11 cellular contexts compared by ENCODE assay signal in the genomic region with DNA sequence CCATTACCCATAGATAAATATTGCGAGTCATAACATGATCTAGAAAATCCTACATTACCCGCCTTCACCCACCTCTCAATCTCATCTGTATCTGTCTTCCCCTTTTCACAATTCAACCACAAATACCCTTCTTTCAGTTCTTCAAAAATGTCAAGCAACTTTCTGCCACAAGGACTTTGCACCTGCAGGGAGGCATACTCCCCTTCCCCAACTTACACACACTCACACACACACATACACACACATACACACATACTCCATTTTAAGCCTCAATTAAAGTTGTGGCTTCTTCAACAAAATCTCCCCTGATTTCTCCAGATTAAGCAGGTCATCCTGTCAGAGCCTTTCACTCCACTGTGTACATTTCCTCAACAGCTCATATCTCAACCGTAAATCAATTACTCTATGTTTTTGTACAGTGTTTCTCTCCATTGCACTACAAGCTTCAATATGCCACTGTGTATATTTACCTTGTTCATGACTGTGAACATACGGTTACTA. TPM values are rescaled to one million over a fixed set of nuclear protein-coding genes. Genes with fewer than 3 reads are reported as not detected.
A peak's percentile ranks its signal among the peaks of the same experiment; 100 is the strongest.
DNase-seq lines count a peak whose midpoint lies in the region; ATAC-seq, FAIRE-seq and TF ChIP-seq lines count a peak whose summit lies in the region.
"Had no signal": no experiment of that assay in that cellular context is flagged by ENCODE, and none has a peak within 500 bp of the region (broad histone marks: within the 10 kb centered on the region; RNA-seq: fewer than 3 reads in every experiment).

No MANE protein-coding gene starts in this region.

- H3K27ac Mint-ChIP-seq in activated CD4-positive, alpha-beta T cell treated with anti-CD3 and anti-CD28 coated beads, Interleukin-2, amount 10 ng/mL, durations not matched to agents 24 days and 14 days: no peak overlapping the region
- no peak overlapping the region for H3K27ac Mint-ChIP-seq in neural progenitor cell
- H3K27ac Mint-ChIP-seq: activated CD8-positive, alpha-beta memory T cell treated with anti-CD3 and anti-CD28 coated beads, Interleukin-2, amount 10 ng/mL, durations not matched to agents 7 days and 5 days had no signal

- no peak overlapping the region for H3K4me3 Mint-ChIP-seq in activated CD4-positive, alpha-beta T cell treated with anti-CD3 and anti-CD28 coated beads, Interleukin-2, amount 10 ng/mL, durations not matched to agents 24 days and 14 days
- H3K4me3 Mint-ChIP-seq in neural progenitor cell: no peak overlapping the region
- H3K4me3 Mint-ChIP-seq: activated CD8-positive, alpha-beta memory T cell treated with anti-CD3 and anti-CD28 coated beads, Interleukin-2, amount 10 ng/mL, durations not matched to agents 7 days and 5 days had no signal

- no peaks in the 10 kb centered on the region for H3K9me3 Mint-ChIP-seq in activated CD4-positive, alpha-beta T cell treated with anti-CD3 and anti-CD28 coated beads, Interleukin-2, amount 10 ng/mL, durations not matched to agents 24 days and 14 days
- H3K9me3 Mint-ChIP-seq in neural progenitor cell: no peaks in the 10 kb centered on the region

- H3K4me1 ChIP-seq in neural progenitor cell: peaks cover 6% of the 10 kb centered on the region
- H3K4me1 ChIP-seq: tibial artery had no signal

- H4K20me1 ChIP-seq in neural progenitor cell (ENCODE audit: low read depth): no peaks in the 10 kb centered on the region

- H3K36me3 ChIP-seq in neural progenitor cell: no peaks in the 10 kb centered on the region
- H3K36me3 ChIP-seq: tibial artery had no signal

- peak; percentile 84 for ATAC-seq in GM21367 (IDR thresholded peaks at IDR 0.05; ENCODE audit: unreplicated experiment)
- peak; percentile 85 for ATAC-seq in HG03108 (IDR thresholded peaks at IDR 0.05; ENCODE audit: unreplicated experiment)
- ATAC-seq: activated CD8-positive, alpha-beta memory T cell treated with anti-CD3 and anti-CD28 coated beads, Interleukin-2, amount 10 ng/mL, durations not matched to agents 7 days and 5 days had no signal

- no peaks in the 10 kb centered on the region for H3K79me2 ChIP-seq in neural progenitor cell (ENCODE audit: low read depth)

- peak; percentile 99 for FAIRE-seq in GM12891 (lab: Jason Lieb, UNC)

- H3K9me3 ChIP-seq in neural progenitor cell (ENCODE audit: low read depth): no peaks in the 10 kb centered on the region
- H3K9me3 ChIP-seq: tibial artery had no signal

- TF ChIP-seq POLR2A in GM12891 (IDR thresholded peaks at IDR 0.05; ENCODE audit: low read depth, low read length): no peak

- no peak overlapping the region for H3K4me3 ChIP-seq in neural progenitor cell
- H3K4me3 ChIP-seq: tibial artery had no signal

- H3K27me3 Mint-ChIP-seq in activated CD4-positive, alpha-beta T cell treated with anti-CD3 and anti-CD28 coated beads, Interleukin-2, amount 10 ng/mL, durations not matched to agents 24 days and 14 days: no peaks in the 10 kb centered on the region
- no peaks in the 10 kb centered on the region for H3K27me3 Mint-ChIP-seq in neural progenitor cell (ENCODE audit: insufficient read depth, low read depth)
- H3K27me3 Mint-ChIP-seq: activated CD8-positive, alpha-beta memory T cell treated with anti-CD3 and anti-CD28 coated beads, Interleukin-2, amount 10 ng/mL, durations not matched to agents 7 days and 5 days had no signal

- H3K9ac ChIP-seq in neural progenitor cell: no peak overlapping the region

- no peaks in the 10 kb centered on the region for H3K27me3 ChIP-seq in neural progenitor cell
- H3K27me3 ChIP-seq: tibial artery had no signal

- H3K36me3 Mint-ChIP-seq in activated CD4-positive, alpha-beta T cell treated with anti-CD3 and anti-CD28 coated beads, Interleukin-2, amount 10 ng/mL, durations not matched to agents 24 days and 14 days (ENCODE audit: low read depth): no peaks in the 10 kb centered on the region
- no peaks in the 10 kb centered on the region for H3K36me3 Mint-ChIP-seq in neural progenitor cell
- H3K36me3 Mint-ChIP-seq: activated CD8-positive, alpha-beta memory T cell treated with anti-CD3 and anti-CD28 coated beads, Interleukin-2, amount 10 ng/mL, durations not matched to agents 7 days and 5 days had no signal

- H3K4me1 Mint-ChIP-seq in activated CD4-positive, alpha-beta T cell treated with anti-CD3 and anti-CD28 coated beads, Interleukin-2, amount 10 ng/mL, durations not matched to agents 24 days and 14 days: no peaks in the 10 kb centered on the region
- no peaks in the 10 kb centered on the region for H3K4me1 Mint-ChIP-seq in neural progenitor cell
- H3K4me1 Mint-ChIP-seq: activated CD8-positive, alpha-beta memory T cell treated with anti-CD3 and anti-CD28 coated beads, Interleukin-2, amount 10 ng/mL, durations not matched to agents 7 days and 5 days had no signal

- TF ChIP-seq CTCF in neural progenitor cell (IDR thresholded peaks at IDR 0.05): no peak

- no peak overlapping the region for H3K27ac ChIP-seq in neural progenitor cell
- H3K27ac ChIP-seq: tibial artery had no signal

- no peaks in the 10 kb centered on the region for H3F3A ChIP-seq in neural progenitor cell (ENCODE audit: low read depth)

- DNase-seq in GM12891 (ENCODE audit: insufficient read length, low spot score) (no peak), RPMI8226 (peak; percentile 70), inferior parietal cortex (ENCODE audit: extremely low spot score) (no peak), epidermal melanocyte (ENCODE audit: insufficient read length, low spot score) (no peak), neural progenitor cell (ENCODE audit: low spot score) (no peak)
- no peak for DNase-seq in activated CD4-positive, alpha-beta T cell treated with anti-CD3 and anti-CD28 coated beads, Interleukin-2, amount 10 ng/mL, durations not matched to agents 24 days and 14 days
- DNase-seq: activated CD8-positive, alpha-beta memory T cell treated with anti-CD3 and anti-CD28 coated beads, Interleukin-2, amount 10 ng/mL, durations not matched to agents 7 days and 5 days; COR-L47; tibial artery had no signal

- no peak overlapping the region for H2AFZ ChIP-seq in neural progenitor cell (replicated peaks)

- intact Hi-C loops in activated CD4-positive, alpha-beta T cell treated with anti-CD3 and anti-CD28 coated beads, Interleukin-2, amount 10 ng/mL, durations not matched to agents 24 days and 14 days (cut with micrococcal nuclease): no loop called here

- no peak overlapping the region for H3K4me2 ChIP-seq in neural progenitor cell

TF ChIP-seq in GM12891, 5 proteins besides CTCF, POLR2A, EP300 and RAD21:
- TF ChIP-seq TAF1 (IDR thresholded peaks at IDR 0.05; ENCODE audit: low read depth, low read length) (no peak), SPI1 (IDR thresholded peaks at IDR 0.05; ENCODE audit: low read depth, low read length) (peak; percentile 98), POU2F2 (IDR thresholded peaks at IDR 0.05; ENCODE audit: low read depth, low read length) (peak; percentile 56; the same call in 1 of the 2 replicates)

RNA-seq across cellular contexts. Expression of a gene that starts 33.1 kb away (rescaled TPM):
- 37.5 TPM for polyA plus RNA-seq in GM12891 (2012; ENCODE audit: low read depth, missing spikeins)
- total RNA-seq in activated CD4-positive, alpha-beta T cell treated with anti-CD3 and anti-CD28 coated beads, Interleukin-2, amount 10 ng/mL, durations not matched to agents 24 days and 14 days: 34.1 and 34.6 TPM in 2 replicates
- 51.2 and 56.7 TPM in 2 replicates for total RNA-seq in neural progenitor cell (ENCODE audit: low replicate concordance)

RNA-seq across cellular contexts. Expression of a gene that starts 34.2 kb away (rescaled TPM):
- polyA plus RNA-seq in GM12891 (2012; ENCODE audit: low read depth, missing spikeins): 0.17 TPM
- not detected in 2 replicates for total RNA-seq in activated CD4-positive, alpha-beta T cell treated with anti-CD3 and anti-CD28 coated beads, Interleukin-2, amount 10 ng/mL, durations not matched to agents 24 days and 14 days
- total RNA-seq in neural progenitor cell (ENCODE audit: low replicate concordance): not detected in 2 replicates
- total RNA-seq: activated CD8-positive, alpha-beta memory T cell treated with anti-CD3 and anti-CD28 coated beads, Interleukin-2, amount 10 ng/mL, durations not matched to agents 7 days and 5 days had no signal
